ENCODE assay signal across 23 cellular contexts in the genomic region with DNA sequence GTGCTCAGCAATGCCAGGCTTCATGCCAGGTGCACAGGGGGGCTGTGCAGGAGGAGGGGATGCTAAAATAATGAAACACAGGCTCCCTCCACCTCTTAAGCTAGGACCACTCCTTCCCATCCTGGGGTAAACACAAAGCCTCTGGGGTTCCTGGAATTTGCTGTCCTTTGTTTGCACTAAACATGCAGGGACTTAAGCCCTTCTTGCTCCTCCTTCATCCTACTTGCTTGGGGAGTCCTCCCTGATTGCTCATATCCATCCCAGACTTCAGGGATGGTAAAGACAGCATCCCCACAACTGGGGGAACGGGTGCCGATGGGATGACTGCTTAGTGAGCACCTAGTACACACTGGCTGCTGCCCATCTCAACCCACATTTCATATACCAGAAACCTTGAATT. TPM values are rescaled to one million over a fixed set of nuclear protein-coding genes. Genes with fewer than 3 reads are reported as not detected.
"Had no signal": no experiment of that assay in that cellular context is flagged by ENCODE, and none has a peak within 500 bp of the region (broad histone marks: within the 10 kb centered on the region; RNA-seq: fewer than 3 reads in every experiment).

No MANE protein-coding gene starts in this region.

- ATAC-seq: activated naive CD8-positive, alpha-beta T cell treated with anti-CD3 and anti-CD28 coated beads, Interleukin-2, amount 50 U/mL, for 24 hours; activated T-cell treated with anti-CD3 and anti-CD28 coated beads, Interleukin-2, amount 50 U/mL, for 72 hours; left ventricle myocardium superior; natural killer cell; sciatic nerve; stimulated activated effector memory CD8-positive, alpha-beta T cell treated with anti-CD3 and anti-CD28 coated beads, Interleukin-12 subunit alpha, Interleukin-12 subunit beta, amount 100 ng/mL, for 72 hours; stimulated activated naive CD8-positive, alpha-beta T cell treated with anti-CD3 and anti-CD28 coated beads, Interleukin-15, amount 100 ng/mL, for 72 hours; T-helper 17 cell had no signal

- H3K36me3 Mint-ChIP-seq: mesothelial cell of epicardium; natural killer cell; stimulated activated effector memory CD8-positive, alpha-beta T cell treated with anti-CD3 and anti-CD28 coated beads, Interleukin-12 subunit alpha, Interleukin-12 subunit beta, amount 100 ng/mL, for 72 hours had no signal

- H3K9me3 Mint-ChIP-seq: activated naive CD8-positive, alpha-beta T cell treated with anti-CD3 and anti-CD28 coated beads, Interleukin-2, amount 50 U/mL, for 24 hours; activated T-cell treated with anti-CD3 and anti-CD28 coated beads, Interleukin-2, amount 50 U/mL, for 72 hours; mesothelial cell of epicardium; natural killer cell; stimulated activated effector memory CD8-positive, alpha-beta T cell treated with anti-CD3 and anti-CD28 coated beads, Interleukin-12 subunit alpha, Interleukin-12 subunit beta, amount 100 ng/mL, for 72 hours; stimulated activated naive CD8-positive, alpha-beta T cell treated with anti-CD3 and anti-CD28 coated beads, Interleukin-15, amount 100 ng/mL, for 72 hours had no signal

- H3K4me1 Mint-ChIP-seq: activated naive CD8-positive, alpha-beta T cell treated with anti-CD3 and anti-CD28 coated beads, Interleukin-2, amount 50 U/mL, for 24 hours; natural killer cell; stimulated activated effector memory CD8-positive, alpha-beta T cell treated with anti-CD3 and anti-CD28 coated beads, Interleukin-12 subunit alpha, Interleukin-12 subunit beta, amount 100 ng/mL, for 72 hours; stimulated activated naive CD8-positive, alpha-beta T cell treated with anti-CD3 and anti-CD28 coated beads, Interleukin-15, amount 100 ng/mL, for 72 hours had no signal

- H3K9me3 ChIP-seq: tibial artery had no signal

- H3K4me3 Mint-ChIP-seq: activated naive CD8-positive, alpha-beta T cell treated with anti-CD3 and anti-CD28 coated beads, Interleukin-2, amount 50 U/mL, for 24 hours; activated T-cell treated with anti-CD3 and anti-CD28 coated beads, Interleukin-2, amount 50 U/mL, for 72 hours; mesothelial cell of epicardium; natural killer cell; stimulated activated effector memory CD8-positive, alpha-beta T cell treated with anti-CD3 and anti-CD28 coated beads, Interleukin-12 subunit alpha, Interleukin-12 subunit beta, amount 100 ng/mL, for 72 hours; stimulated activated naive CD8-positive, alpha-beta T cell treated with anti-CD3 and anti-CD28 coated beads, Interleukin-15, amount 100 ng/mL, for 72 hours; T-helper 17 cell had no signal

- H3K4me3 ChIP-seq: tibial artery had no signal

- H3K27ac Mint-ChIP-seq: activated naive CD8-positive, alpha-beta T cell treated with anti-CD3 and anti-CD28 coated beads, Interleukin-2, amount 50 U/mL, for 24 hours; activated T-cell treated with anti-CD3 and anti-CD28 coated beads, Interleukin-2, amount 50 U/mL, for 72 hours; mesothelial cell of epicardium; natural killer cell; stimulated activated effector memory CD8-positive, alpha-beta T cell treated with anti-CD3 and anti-CD28 coated beads, Interleukin-12 subunit alpha, Interleukin-12 subunit beta, amount 100 ng/mL, for 72 hours; stimulated activated naive CD8-positive, alpha-beta T cell treated with anti-CD3 and anti-CD28 coated beads, Interleukin-15, amount 100 ng/mL, for 72 hours; T-helper 17 cell had no signal

- H3K27ac ChIP-seq: tibial artery had no signal

- DNase-seq: activated CD4-positive, alpha-beta T cell treated with anti-CD3 and anti-CD28 coated beads for 4 hours; activated CD4-positive, alpha-beta T cell treated with anti-CD3 and anti-CD28 coated beads, Interleukin-2, amount 50 U/mL, for 48 hours; activated CD4-positive, CD25-positive, alpha-beta regulatory T cell; activated effector memory CD4-positive, alpha-beta T cell treated with Interleukin-2 at 50 U/mL for 16 hours; activated naive CD4-positive, alpha-beta T cell treated with anti-CD3 and anti-CD28 coated beads, Interleukin-2, amount 50 U/mL, for 16 hours; activated naive CD8-positive, alpha-beta T cell treated with anti-CD3 and anti-CD28 coated beads, Interleukin-2, amount 50 U/mL, for 24 hours; activated T-cell treated with anti-CD3 and anti-CD28 coated beads, Interleukin-2, amount 50 U/mL, for 72 hours; effector CD4-positive, alpha-beta T cell; erythroblast; foreskin fibroblast; left ventricle myocardium superior; mammary epithelial cell; natural killer cell; small intestine; stimulated activated CD4-positive, alpha-beta T cell treated with anti-CD3 and anti-CD28 coated beads, Interleukin-2, amount 100 ng/mL, for 24 hours; stimulated activated naive CD8-positive, alpha-beta T cell treated with anti-CD3 and anti-CD28 coated beads, Interleukin-15, amount 100 ng/mL, for 72 hours; T-helper 17 cell; tibial artery had no signal

- H3K36me3 ChIP-seq: tibial artery had no signal

RNA-seq across cellular contexts. Expression of a gene that starts 5.1 kb away (rescaled TPM):
- total RNA-seq: activated CD8-positive, alpha-beta memory T cell treated with anti-CD3 and anti-CD28 coated beads for 36 hours; fibroblast of lung; natural killer cell; T-helper 17 cell had no signal
- polyA plus RNA-seq: mammary epithelial cell had no signal
